8 cellular contexts compared by ENCODE assay signal in genomic region chr1:32703479-32704291, GRCh38. TPM values are rescaled to one million over a fixed set of nuclear protein-coding genes. Genes with fewer than 3 reads are reported as not detected.
A peak's percentile ranks its signal among the peaks of the same experiment; 100 is the strongest.
DNase-seq lines count a peak whose midpoint lies in the region; ATAC-seq, FAIRE-seq and TF ChIP-seq lines count a peak whose summit lies in the region.

No MANE protein-coding gene starts in this region.

- no peak overlapping the region for H3K9ac ChIP-seq in HUES48 (ENCODE audit: low read depth, low read length)
- H3K9ac ChIP-seq in mesenchymal stem cell (ENCODE audit: low read length): peak overlapping the region; percentile 93

- FAIRE-seq in urothelium cell line (lab: Jason Lieb, UNC): no peak

- peak overlapping the region; percentile 98 for H2AK5ac ChIP-seq in mesenchymal stem cell (ENCODE audit: low read length, severe bottlenecking)

- H3K4me2 ChIP-seq in mesenchymal stem cell (ENCODE audit: low read length, poor library complexity, severe bottlenecking): peak overlapping the region; percentile 93

- H3K79me1 ChIP-seq in mesenchymal stem cell (replicated peaks; ENCODE audit: low read length, poor library complexity, severe bottlenecking): peaks cover 5% of the 10 kb centered on the region

- peak overlapping the region; percentile 87 for H2BK15ac ChIP-seq in mesenchymal stem cell (ENCODE audit: low read depth, poor library complexity, severe bottlenecking)

- H3K18ac ChIP-seq in mesenchymal stem cell (ENCODE audit: low read depth in 1 of 2, low read length in 2 of 2): peak overlapping the region; percentile 97 to 98

- peak overlapping the region; percentile 99 for H4K8ac ChIP-seq in mesenchymal stem cell (ENCODE audit: low read length)

- ATAC-seq in GM21619 (IDR thresholded peaks at IDR 0.05; ENCODE audit: unreplicated experiment): no peak

- peak overlapping the region in 1 of 2 experiments; percentile 75 for H3K23ac ChIP-seq in mesenchymal stem cell (ENCODE audit: low read length in 2 of 2)

- H3K27ac ChIP-seq in HUES48 (ENCODE audit: low read depth, low read length) (no peak overlapping the region), coronary artery (peak overlapping the region; percentile 91 to 98), mesenchymal stem cell (ENCODE audit: low read length, poor library complexity, severe bottlenecking) (peak overlapping the region; percentile 98)

- H3K4ac ChIP-seq in mesenchymal stem cell (ENCODE audit: low read depth in 1 of 2, low read length in 2 of 2): peak overlapping the region; percentile 20 to 99

- H2BK12ac ChIP-seq in mesenchymal stem cell (ENCODE audit: low read length in 2 of 2): peak overlapping the region; percentile 59 to 98

- peaks cover 10% of the 10 kb centered on the region for H3K4me1 ChIP-seq in HUES48 (ENCODE audit: control insufficient read depth, insufficient read depth, low read length)
- peaks cover 26% of the 10 kb centered on the region for H3K4me1 ChIP-seq in mesenchymal stem cell (ENCODE audit: control insufficient read depth, insufficient read depth, low read depth, low read length)

- no peaks in the 10 kb centered on the region for H3K9me3 ChIP-seq in HUES48 (ENCODE audit: control insufficient read depth, insufficient read depth, low read length)
- no peaks in the 10 kb centered on the region for H3K9me3 ChIP-seq in mesenchymal stem cell (ENCODE audit: control insufficient read depth, low read length)

- H3K4me3 ChIP-seq in HUES48 (ENCODE audit: low read depth, low read length) (peak overlapping the region; percentile 69), coronary artery (peak overlapping the region; percentile 77), mesenchymal stem cell (ENCODE audit: insufficient read depth in 1 of 2, low read depth in 1 of 2, low read length in 2 of 2) (peak overlapping the region; percentile 75 to 82)

- H3K27me3 ChIP-seq in HUES48 (ENCODE audit: control insufficient read depth, insufficient read depth, low read length): peaks cover 30% of the 10 kb centered on the region
- H3K27me3 ChIP-seq in mesenchymal stem cell (ENCODE audit: control insufficient read depth in 1 of 2, insufficient read depth in 1 of 2, low read length in 2 of 2): no peaks in the 10 kb centered on the region

- no peak for TF ChIP-seq CTCF in coronary artery (IDR thresholded peaks at IDR 0.05)

- peak overlapping the region in 1 of 2 experiments; percentile 79 for H3K14ac ChIP-seq in mesenchymal stem cell (ENCODE audit: low read length in 2 of 2)

- H4K91ac ChIP-seq in mesenchymal stem cell (ENCODE audit: low read length): peak overlapping the region; percentile 99

- H3K36me3 ChIP-seq in HUES48 (ENCODE audit: control insufficient read depth, insufficient read depth, low read length): no peaks in the 10 kb centered on the region
- H3K36me3 ChIP-seq in mesenchymal stem cell (ENCODE audit: control insufficient read depth in 1 of 2, insufficient read depth in 2 of 2, low read depth in 1 of 2, low read length in 2 of 2): peaks cover 0 to 3% of the 10 kb centered on the region in 2 experiments

- DNase-seq in A172 (ENCODE audit: low spot score): peak; percentile 76
- peak; percentile 86 for DNase-seq in coronary artery (ENCODE audit: low spot score)
- DNase-seq in mesenchymal stem cell: peak; percentile 96
- peak; percentile 48 for DNase-seq in urothelium cell line (ENCODE audit: low spot score)
- no peak for DNase-seq in NCI-H345 treated with DMSO at 0.1 percent for 48 hours (lab: John Stamatoyannopoulos, UW; ENCODE audit: unreplicated experiment)
- no peak for DNase-seq in activated naive CD4-positive, alpha-beta T cell treated with anti-CD3 and anti-CD28 coated beads, Interleukin-2, amount 50 U/mL, for 16 hours

- WGBS in mesenchymal stem cell: 24% methylated on average over 17 of the region's 18 CpGs

- H2BK120ac ChIP-seq in mesenchymal stem cell (ENCODE audit: low read depth, low read length): peak overlapping the region; percentile 95

- no peak overlapping the region for H2AFZ ChIP-seq in mesenchymal stem cell (ENCODE audit: low read depth, low read length)

- H2BK5ac ChIP-seq in mesenchymal stem cell (ENCODE audit: low read depth, low read length, poor library complexity, severe bottlenecking): peak overlapping the region; percentile 100

RNA-seq across cellular contexts. Expression of gene SYNC, which starts 1.1 kb away (rescaled TPM):
- 39.9 and 51.3 TPM in 2 replicates for total RNA-seq in A172 (2014; rRNA removed; shearing (Covaris generic))
- polyA plus RNA-seq in mesenchymal stem cell (2013, experiment 1 of 2): 25.2 TPM
- polyA plus RNA-seq in mesenchymal stem cell (2013, experiment 2 of 2): 25.1 TPM

RNA-seq across cellular contexts. Expression of gene RBBP4, which starts 52.7 kb away (rescaled TPM):
- total RNA-seq in A172 (2014; rRNA removed; shearing (Covaris generic)): 102 and 123 TPM in 2 replicates
- polyA plus RNA-seq in mesenchymal stem cell (2013, experiment 1 of 2): 84.2 TPM
- polyA plus RNA-seq in mesenchymal stem cell (2013, experiment 2 of 2): 85.6 TPM

RNA-seq across cellular contexts. Expression of gene ZBTB8OS, which starts 53.3 kb away (rescaled TPM):
- 54.6 and 55.2 TPM in 2 replicates for total RNA-seq in A172 (2014; rRNA removed; shearing (Covaris generic))
- polyA plus RNA-seq in mesenchymal stem cell (2013, experiment 1 of 2): 68.5 TPM
- 65.5 TPM for polyA plus RNA-seq in mesenchymal stem cell (2013, experiment 2 of 2)

Comparison
In these comparisons a context has a peak if more than half of its experiments do, and no peak if none do; other contexts are left out.
1. DNase-seq: peak in A172 (single experiment), coronary artery (single experiment), mesenchymal stem cell (single experiment) and urothelium cell line (single experiment); none in NCI-H345 treated with DMSO at 0.1 percent for 48 hours (single experiment) and activated naive CD4-positive, alpha-beta T cell treated with anti-CD3 and anti-CD28 coated beads, Interleukin-2, amount 50 U/mL, for 16 hours (single experiment).
2. Peak in every context shown above with its lines, with median percentiles within 50 percentile points of each other: H3K4me3 ChIP-seq.